ENCODE assay signal across 29 cellular contexts in genomic region chr9:135785013-135785575, GRCh38.
"Had no signal": no experiment of that assay in that cellular context is flagged by ENCODE, and none has a peak within 500 bp of the region (broad histone marks: within the 10 kb centered on the region; RNA-seq: fewer than 3 reads in every experiment).

No MANE protein-coding gene starts in this region.

- H3K27ac ChIP-seq: left lung, lower lobe of right lung, neutrophil, parathyroid adenoma, psoas muscle, right atrium auricular region, right lobe of liver, transverse colon, upper lobe of left lung, vagina had no signal

- H3K4me1 ChIP-seq: left lung, lower lobe of right lung, parathyroid adenoma, psoas muscle, right atrium auricular region, right lobe of liver, transverse colon, upper lobe of left lung, vagina had no signal

- H3K9ac ChIP-seq: parathyroid adenoma had no signal

- H3K4me3 Mint-ChIP-seq: immature natural killer cell; naive thymus-derived CD8-positive, alpha-beta T cell; nephron; neural crest cell; stimulated activated memory B cell treated with anti-CD40 and anti-IgM and Interleukin-4, amounts not matched to agents 10 μg/mL and 1 μg/mL and 100 μg/mL, for 72 hours; stimulated activated naive CD8-positive, alpha-beta T cell treated with anti-CD3 and anti-CD28 coated beads, Interleukin-15, amount 100 ng/mL, for 72 hours had no signal

- H2AFZ ChIP-seq: parathyroid adenoma had no signal

- H3K4me1 Mint-ChIP-seq: immature natural killer cell; naive thymus-derived CD8-positive, alpha-beta T cell; nephron; neural crest cell; stimulated activated memory B cell treated with anti-CD40 and anti-IgM and Interleukin-4, amounts not matched to agents 10 μg/mL and 1 μg/mL and 100 μg/mL, for 72 hours; stimulated activated naive CD8-positive, alpha-beta T cell treated with anti-CD3 and anti-CD28 coated beads, Interleukin-15, amount 100 ng/mL, for 72 hours had no signal

- H3K36me3 ChIP-seq: left lung, lower lobe of right lung, neutrophil, right atrium auricular region, right lobe of liver, transverse colon, upper lobe of left lung, vagina had no signal

- H3K27me3 ChIP-seq: neutrophil, right atrium auricular region, right lobe of liver, transverse colon, upper lobe of left lung, vagina had no signal

- H3K27ac Mint-ChIP-seq: immature natural killer cell; naive thymus-derived CD8-positive, alpha-beta T cell; nephron; stimulated activated memory B cell treated with anti-CD40 and anti-IgM and Interleukin-4, amounts not matched to agents 10 μg/mL and 1 μg/mL and 100 μg/mL, for 72 hours; stimulated activated naive CD8-positive, alpha-beta T cell treated with anti-CD3 and anti-CD28 coated beads, Interleukin-15, amount 100 ng/mL, for 72 hours had no signal

- ATAC-seq: left colon; left lung; lower lobe of right lung; naive thymus-derived CD8-positive, alpha-beta T cell; psoas muscle; right lobe of liver; stimulated activated memory B cell treated with anti-CD40 and anti-IgM and Interleukin-4, amounts not matched to agents 10 μg/mL and 1 μg/mL and 100 μg/mL, for 72 hours; stimulated activated naive CD8-positive, alpha-beta T cell treated with anti-CD3 and anti-CD28 coated beads, Interleukin-15, amount 100 ng/mL, for 72 hours had no signal

- H3K9me3 Mint-ChIP-seq: immature natural killer cell; naive thymus-derived CD8-positive, alpha-beta T cell; nephron; neural crest cell; stimulated activated memory B cell treated with anti-CD40 and anti-IgM and Interleukin-4, amounts not matched to agents 10 μg/mL and 1 μg/mL and 100 μg/mL, for 72 hours; stimulated activated naive CD8-positive, alpha-beta T cell treated with anti-CD3 and anti-CD28 coated beads, Interleukin-15, amount 100 ng/mL, for 72 hours had no signal

- H3K36me3 Mint-ChIP-seq: immature natural killer cell; naive thymus-derived CD8-positive, alpha-beta T cell; stimulated activated memory B cell treated with anti-CD40 and anti-IgM and Interleukin-4, amounts not matched to agents 10 μg/mL and 1 μg/mL and 100 μg/mL, for 72 hours had no signal

- DNase-seq: hippocampal formation; immature natural killer cell; kidney; left colon; left lung; lower lobe of right lung; mammary epithelial cell; mesenchymal stem cell; occipital lobe; psoas muscle; right lobe of liver; stimulated activated CD4-positive, alpha-beta T cell treated with anti-CD3 and anti-CD28 coated beads, Interleukin-1b, Interleukin-23, amount 100 ng/mL, for 48 hours; stimulated activated CD4-positive, alpha-beta T cell treated with anti-CD3 and anti-CD28 coated beads, Interleukin-2, amount 100 ng/mL, for 48 hours; stimulated activated CD4-positive, alpha-beta T cell treated with anti-CD3 and anti-CD28 coated beads, Interleukin-4, amount 100 ng/mL, for 4 hours; stimulated activated CD8-positive, alpha-beta memory T cell treated with anti-CD3 and anti-CD28 coated beads, Interleukin-4, amount 100 ng/mL, for 48 hours; stimulated activated naive CD4-positive, alpha-beta T cell treated with Interleukin-2 at 50 U/mL for 16 hours; stimulated activated naive CD8-positive, alpha-beta T cell treated with anti-CD3 and anti-CD28 coated beads, Interleukin-15, amount 100 ng/mL, for 72 hours; substantia nigra; transverse colon had no signal

- H3K9me3 ChIP-seq: left lung, lower lobe of right lung, neutrophil, psoas muscle, right atrium auricular region, right lobe of liver, transverse colon, upper lobe of left lung, vagina had no signal

- H3K4me2 ChIP-seq: smooth muscle cell had no signal

- H3K4me3 ChIP-seq: left lung, lower lobe of right lung, psoas muscle, right atrium auricular region, right lobe of liver, smooth muscle cell, transverse colon, upper lobe of left lung, vagina had no signal

- H3K27me3 Mint-ChIP-seq: stimulated activated naive CD8-positive, alpha-beta T cell treated with anti-CD3 and anti-CD28 coated beads, Interleukin-15, amount 100 ng/mL, for 72 hours had no signal
